Comparison of ENCODE assay signal across 8 cellular contexts in genomic region chr7:141012044-141012685, GRCh38. TPM values are rescaled to one million over a fixed set of nuclear protein-coding genes. Genes with fewer than 3 reads are reported as not detected.
DNase-seq lines count a peak whose midpoint lies in the region; ATAC-seq and TF ChIP-seq lines count a peak whose summit lies in the region.

No MANE protein-coding gene starts in this region.

- H3K27ac ChIP-seq in OCI-LY3 (ENCODE audit: low read length) = no peak overlapping the region
- no peak overlapping the region for H3K27ac ChIP-seq in esophagus muscularis mucosa (replicated peaks in 1 of 4)
- H3K27ac ChIP-seq in thyroid gland = no peak overlapping the region

- WGBS in esophagus muscularis mucosa = 23% methylated on average over 3 of the region's 3 CpGs
- 26 to 29% methylated on average over 3 of the region's 3 CpGs for whole genome bisulfite sequencing in thyroid gland, 2 donors

- peaks cover 14% of the 10 kb centered on the region for H3K4me1 ChIP-seq in OCI-LY3 (ENCODE audit: low read length)
- H3K4me1 ChIP-seq in esophagus muscularis mucosa = peaks cover 11 to 24% (median 14%) of the 10 kb centered on the region in 4 donors
- peaks cover 6 to 8% of the 10 kb centered on the region in 2 donors for H3K4me1 ChIP-seq in thyroid gland

- peaks cover 6% of the 10 kb centered on the region for H3K36me3 ChIP-seq in OCI-LY3 (replicated peaks; ENCODE audit: low read depth, low read length)
- H3K36me3 ChIP-seq in esophagus muscularis mucosa = peaks cover 11 to 33% (median 32%) of the 10 kb centered on the region in 4 donors
- H3K36me3 ChIP-seq in thyroid gland = peaks cover under 1 to 13% of the 10 kb centered on the region in 2 donors

- no peak overlapping the region for H3K4me2 ChIP-seq in OCI-LY3 (ENCODE audit: low read length)

- DNase-seq in AG09309 (ENCODE audit: low read depth) (peak; percentile 17), HS-27A (ENCODE audit: low read depth) (peak; percentile 24), activated T-cell treated with anti-CD3 and anti-CD28 coated beads for 4 hours (peak; percentile 76), esophagus muscularis mucosa (ENCODE audit: extremely low spot score) (no peak), nucleus accumbens (lab: John Stamatoyannopoulos, UW) (peak in 43 of 56 donors; percentile 2 to 76 (median 21)), thyroid gland (peak; percentile 62 to 71)

- no peak overlapping the region for H2AFZ ChIP-seq in OCI-LY3 (ENCODE audit: low read depth, low read length)

- H3K79me2 ChIP-seq in OCI-LY3 (ENCODE audit: low read length) = peaks cover 16% of the 10 kb centered on the region

- no peak for TF ChIP-seq POLR2A in esophagus muscularis mucosa (IDR thresholded peaks at IDR 0.05; ENCODE audit: low read depth)
- TF ChIP-seq POLR2A in thyroid gland (IDR thresholded peaks at IDR 0.05) = no peak

- H3K4me3 ChIP-seq in AG09309 (ENCODE audit: control insufficient read depth, low read depth, low read length) (no peak overlapping the region), OCI-LY3 (ENCODE audit: low read length) (no peak overlapping the region), esophagus muscularis mucosa (no peak overlapping the region), thyroid gland (replicated peaks in 1 of 3) (no peak overlapping the region)

- TF ChIP-seq CTCF in AG09309 (IDR thresholded peaks at IDR 0.05; ENCODE audit: control insufficient read depth, insufficient read depth, low read depth, low read length, missing control alignments) = peak; percentile 66
- TF ChIP-seq CTCF in OCI-LY3 (IDR thresholded peaks at IDR 0.05; ENCODE audit: low read depth, low read length) = peak; percentile 65
- TF ChIP-seq CTCF in esophagus muscularis mucosa (IDR thresholded peaks at IDR 0.05) = peak; percentile 45 to 58 (median 48)
- TF ChIP-seq CTCF in thyroid gland (IDR thresholded peaks at IDR 0.05) = peak in 4 of 6 experiments; percentile 51 to 74 (median 68)

- H3K9ac ChIP-seq in OCI-LY3 (ENCODE audit: low read length) = no peak overlapping the region

- TF ChIP-seq EP300 in esophagus muscularis mucosa (IDR thresholded peaks at IDR 0.05) = no peak

- ATAC-seq in GM18517 (IDR thresholded peaks at IDR 0.05; ENCODE audit: unreplicated experiment) = peak; percentile 40

- H3K27me3 ChIP-seq in OCI-LY3 (ENCODE audit: low read depth, low read length) (no peaks in the 10 kb centered on the region), esophagus muscularis mucosa (no peaks in the 10 kb centered on the region), thyroid gland (no peaks in the 10 kb centered on the region)

- intact Hi-C loops in esophagus muscularis mucosa (cut with DNase I) (loop anchor here (2.0 to 10.0 kb wide), 3 partner anchors 85 to 533 kb away; partner anchors contain the start of gene NDUFB2), thyroid gland (cut with DNase I) (loop anchor here (5.0 to 10.0 kb wide), 4 partner anchors 85 to 497 kb away; partner anchors contain the start of gene ADCK2)

- H3K9me3 ChIP-seq in OCI-LY3 (ENCODE audit: insufficient read depth, low read length) = peaks cover 4% of the 10 kb centered on the region; the same call in 1 of the 2 replicates
- no peaks in the 10 kb centered on the region for H3K9me3 ChIP-seq in esophagus muscularis mucosa
- H3K9me3 ChIP-seq in thyroid gland = no peaks in the 10 kb centered on the region

- H4K20me1 ChIP-seq in OCI-LY3 (ENCODE audit: insufficient read depth, low read length) = no peaks in the 10 kb centered on the region

RNA-seq across cellular contexts. Expression of gene MRPS33, which starts 2.6 kb away (rescaled TPM):
- 10 to 100 TPM; 13.6 to 27.8 (median 25.3) TPM for total RNA-seq in esophagus muscularis mucosa
- total RNA-seq in thyroid gland = 10 to 100 TPM; 22.2 to 39.4 (median 28.5) TPM
